In the genomic region with DNA sequence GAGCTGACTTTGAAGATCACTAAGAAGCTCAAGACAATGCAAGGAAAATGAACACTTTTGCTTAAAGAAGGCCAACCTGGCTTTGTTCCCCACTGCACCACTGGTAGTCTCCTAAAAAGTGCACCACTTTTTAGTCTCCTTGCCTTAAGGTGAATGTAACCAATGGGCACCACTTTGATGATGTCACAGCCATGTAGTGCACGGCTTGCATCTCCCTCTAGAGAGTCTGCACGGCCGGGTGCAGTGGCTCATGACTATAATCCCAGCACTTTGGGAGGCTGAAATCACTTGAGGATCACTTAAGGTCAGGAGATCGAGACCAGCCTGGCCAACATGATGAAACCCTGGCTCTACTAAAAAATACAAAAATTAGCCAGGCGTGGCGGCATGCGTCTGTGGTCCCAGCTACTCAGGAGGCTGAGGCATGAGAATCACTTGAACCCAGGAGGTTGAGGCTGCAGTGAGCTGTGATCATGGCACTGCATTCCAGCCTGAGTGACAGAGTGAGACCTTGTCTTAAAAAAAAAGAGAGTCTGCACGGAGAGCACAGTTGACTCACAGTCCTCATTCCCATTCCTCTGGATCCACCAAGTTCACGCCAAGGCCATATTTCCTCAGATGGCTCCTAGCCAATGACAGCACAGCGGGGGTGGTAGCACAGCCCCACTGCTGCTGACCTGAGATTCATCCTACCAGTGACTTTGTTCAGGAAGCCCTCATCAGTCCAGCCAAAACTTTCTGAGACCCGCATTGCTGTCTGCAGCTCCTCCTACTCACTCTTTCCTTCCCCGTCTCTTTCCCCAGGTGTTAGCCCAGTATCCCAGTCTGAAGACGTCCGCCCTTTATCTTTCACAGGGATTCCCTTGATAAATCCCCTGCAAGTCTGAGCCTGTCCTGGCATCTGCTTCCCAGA, we compare ENCODE assay signal across 1 cellular context.
TF ChIP-seq lines count a peak whose summit lies in the region.

No MANE protein-coding gene starts in this region.

TF ChIP-seq in HepG2, 621 proteins besides CTCF, POLR2A, EP300 and RAD21 (continued from another document and continues in another):
- TF ChIP-seq, protein P1, sequence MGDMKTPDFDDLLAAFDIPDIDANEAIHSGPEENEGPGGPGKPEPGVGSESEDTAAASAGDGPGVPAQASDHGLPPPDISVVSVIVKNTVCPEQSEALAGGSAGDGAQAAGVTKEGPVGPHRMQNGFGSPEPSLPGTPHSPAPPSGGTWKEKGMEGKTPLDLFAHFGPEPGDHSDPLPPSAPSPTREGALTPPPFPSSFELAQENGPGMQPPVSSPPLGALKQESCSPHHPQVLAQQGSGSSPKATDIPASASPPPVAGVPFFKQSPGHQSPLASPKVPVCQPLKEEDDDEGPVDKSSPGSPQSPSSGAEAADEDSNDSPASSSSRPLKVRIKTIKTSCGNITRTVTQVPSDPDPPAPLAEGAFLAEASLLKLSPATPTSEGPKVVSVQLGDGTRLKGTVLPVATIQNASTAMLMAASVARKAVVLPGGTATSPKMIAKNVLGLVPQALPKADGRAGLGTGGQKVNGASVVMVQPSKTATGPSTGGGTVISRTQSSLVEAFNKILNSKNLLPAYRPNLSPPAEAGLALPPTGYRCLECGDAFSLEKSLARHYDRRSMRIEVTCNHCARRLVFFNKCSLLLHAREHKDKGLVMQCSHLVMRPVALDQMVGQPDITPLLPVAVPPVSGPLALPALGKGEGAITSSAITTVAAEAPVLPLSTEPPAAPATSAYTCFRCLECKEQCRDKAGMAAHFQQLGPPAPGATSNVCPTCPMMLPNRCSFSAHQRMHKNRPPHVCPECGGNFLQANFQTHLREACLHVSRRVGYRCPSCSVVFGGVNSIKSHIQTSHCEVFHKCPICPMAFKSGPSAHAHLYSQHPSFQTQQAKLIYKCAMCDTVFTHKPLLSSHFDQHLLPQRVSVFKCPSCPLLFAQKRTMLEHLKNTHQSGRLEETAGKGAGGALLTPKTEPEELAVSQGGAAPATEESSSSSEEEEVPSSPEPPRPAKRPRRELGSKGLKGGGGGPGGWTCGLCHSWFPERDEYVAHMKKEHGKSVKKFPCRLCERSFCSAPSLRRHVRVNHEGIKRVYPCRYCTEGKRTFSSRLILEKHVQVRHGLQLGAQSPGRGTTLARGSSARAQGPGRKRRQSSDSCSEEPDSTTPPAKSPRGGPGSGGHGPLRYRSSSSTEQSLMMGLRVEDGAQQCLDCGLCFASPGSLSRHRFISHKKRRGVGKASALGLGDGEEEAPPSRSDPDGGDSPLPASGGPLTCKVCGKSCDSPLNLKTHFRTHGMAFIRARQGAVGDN (CRISPR knock-in tag; IDR thresholded peaks at IDR 0.05): peak; percentile 47
- TF ChIP-seq PITX1 (CRISPR knock-in tag; IDR thresholded peaks at IDR 0.05): no peak
- no peak for TF ChIP-seq RARG (CRISPR knock-in tag; IDR thresholded peaks at IDR 0.05; ENCODE audit: low read depth)
- no peak for TF ChIP-seq IRX3 (CRISPR knock-in tag; IDR thresholded peaks at IDR 0.05; ENCODE audit: borderline replicate concordance, low read depth)
- TF ChIP-seq ARID3A (IDR thresholded peaks at IDR 0.05; ENCODE audit: low read depth, low read length): no peak
- no peak for TF ChIP-seq TSC22D2 (CRISPR knock-in tag; IDR thresholded peaks at IDR 0.05; ENCODE audit: borderline replicate concordance)
- no peak for TF ChIP-seq AHDC1 (CRISPR knock-in tag; IDR thresholded peaks at IDR 0.05; ENCODE audit: borderline replicate concordance)
- TF ChIP-seq ZZZ3 (CRISPR knock-in tag; IDR thresholded peaks at IDR 0.05; ENCODE audit: borderline replicate concordance): no peak
- no peak for TF ChIP-seq RBM39 (IDR thresholded peaks at IDR 0.05; ENCODE audit: low read depth, low read length, poor library complexity, severe bottlenecking)
- TF ChIP-seq PLRG1 (conservative IDR thresholded peaks at IDR 0.05): no peak
- TF ChIP-seq MTF1 (CRISPR knock-in tag; IDR thresholded peaks at IDR 0.05): no peak
- no peak for TF ChIP-seq ZSCAN12 (CRISPR knock-in tag; IDR thresholded peaks at IDR 0.05)
- TF ChIP-seq U2AF2 (IDR thresholded peaks at IDR 0.05; ENCODE audit: low read depth, low read length): no peak
- no peak for TF ChIP-seq MXD4 (CRISPR knock-in tag; IDR thresholded peaks at IDR 0.05)
- TF ChIP-seq ZBTB7B (CRISPR knock-in tag; IDR thresholded peaks at IDR 0.05): no peak
- TF ChIP-seq ZMAT5 (CRISPR knock-in tag; IDR thresholded peaks at IDR 0.05; ENCODE audit: borderline replicate concordance, low read depth): no peak
- 0 out of 2 replicates have a peak, but pooled peaks have one; percentile 15 for TF ChIP-seq ZBTB38 (CRISPR knock-in tag; IDR thresholded peaks at IDR 0.05)
- TF ChIP-seq NFYC (CRISPR knock-in tag; IDR thresholded peaks at IDR 0.05): 0 out of 2 replicates have a peak, but pooled peaks have one; percentile 20
- peak; percentile 43; the same call in 1 of the 2 replicates for TF ChIP-seq ZNF644 (CRISPR knock-in tag; IDR thresholded peaks at IDR 0.05; ENCODE audit: low read depth)
- no peak for TF ChIP-seq ATF7 (IDR thresholded peaks at IDR 0.05)
- TF ChIP-seq ATF7 (CRISPR knock-in tag; IDR thresholded peaks at IDR 0.05): no peak
- no peak for TF ChIP-seq DNMT1 (CRISPR knock-in tag; IDR thresholded peaks at IDR 0.05)
- no peak for TF ChIP-seq SRSF9 (IDR thresholded peaks at IDR 0.05; ENCODE audit: borderline replicate concordance, insufficient read depth, low read depth, low read length, poor library complexity, severe bottlenecking)
- 0 out of 2 replicates have a peak, but pooled peaks have one; percentile 15 for TF ChIP-seq PATZ1 (CRISPR knock-in tag; IDR thresholded peaks at IDR 0.05)
- no peak for TF ChIP-seq MAX (IDR thresholded peaks at IDR 0.05)
- peak; percentile 35; the same call in 1 of the 2 replicates for TF ChIP-seq SALL1 (CRISPR knock-in tag; IDR thresholded peaks at IDR 0.05)
- peak; percentile 55 for TF ChIP-seq RARA (CRISPR knock-in tag; IDR thresholded peaks at IDR 0.05)
- TF ChIP-seq IKZF4 (CRISPR knock-in tag; IDR thresholded peaks at IDR 0.05; ENCODE audit: borderline replicate concordance, low read depth, not compliant biosample characterization): no peak
- TF ChIP-seq TCF7L2 (IDR thresholded peaks at IDR 0.05; ENCODE audit: low read depth, low read length): no peak
- TF ChIP-seq DR1 (CRISPR knock-in tag; IDR thresholded peaks at IDR 0.05): no peak
- TF ChIP-seq NFYB (CRISPR knock-in tag; IDR thresholded peaks at IDR 0.05): 0 out of 2 replicates have a peak, but pooled peaks have one; percentile 44
- TF ChIP-seq ETV6 (CRISPR knock-in tag; conservative IDR thresholded peaks at IDR 0.05): no peak
- no peak for TF ChIP-seq TFDP2 (CRISPR knock-in tag; IDR thresholded peaks at IDR 0.05)
- TF ChIP-seq, protein P2, sequence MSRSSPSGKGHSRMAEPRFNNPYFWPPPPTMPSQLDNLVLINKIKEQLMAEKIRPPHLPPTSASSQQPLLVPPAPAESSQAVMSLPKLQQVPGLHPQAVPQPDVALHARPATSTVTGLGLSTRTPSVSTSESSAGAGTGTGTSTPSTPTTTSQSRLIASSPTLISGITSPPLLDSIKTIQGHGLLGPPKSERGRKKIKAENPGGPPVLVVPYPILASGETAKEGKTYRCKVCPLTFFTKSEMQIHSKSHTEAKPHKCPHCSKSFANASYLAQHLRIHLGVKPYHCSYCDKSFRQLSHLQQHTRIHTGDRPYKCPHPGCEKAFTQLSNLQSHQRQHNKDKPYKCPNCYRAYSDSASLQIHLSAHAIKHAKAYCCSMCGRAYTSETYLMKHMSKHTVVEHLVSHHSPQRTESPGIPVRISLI (CRISPR knock-in tag; IDR thresholded peaks at IDR 0.05; ENCODE audit: borderline replicate concordance): peak; percentile 48; the same call in 1 of the 2 replicates
- TF ChIP-seq, protein P3, sequence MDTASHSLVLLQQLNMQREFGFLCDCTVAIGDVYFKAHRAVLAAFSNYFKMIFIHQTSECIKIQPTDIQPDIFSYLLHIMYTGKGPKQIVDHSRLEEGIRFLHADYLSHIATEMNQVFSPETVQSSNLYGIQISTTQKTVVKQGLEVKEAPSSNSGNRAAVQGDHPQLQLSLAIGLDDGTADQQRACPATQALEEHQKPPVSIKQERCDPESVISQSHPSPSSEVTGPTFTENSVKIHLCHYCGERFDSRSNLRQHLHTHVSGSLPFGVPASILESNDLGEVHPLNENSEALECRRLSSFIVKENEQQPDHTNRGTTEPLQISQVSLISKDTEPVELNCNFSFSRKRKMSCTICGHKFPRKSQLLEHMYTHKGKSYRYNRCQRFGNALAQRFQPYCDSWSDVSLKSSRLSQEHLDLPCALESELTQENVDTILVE (CRISPR knock-in tag; IDR thresholded peaks at IDR 0.05): no peak
- peak; percentile 59; the same call in 1 of the 2 replicates for TF ChIP-seq CREB1 (IDR thresholded peaks at IDR 0.05)
- TF ChIP-seq CREB1 (CRISPR knock-in tag; IDR thresholded peaks at IDR 0.05): no peak
- no peak for TF ChIP-seq MAF1 (CRISPR knock-in tag; IDR thresholded peaks at IDR 0.05; ENCODE audit: borderline replicate concordance)
- no peak for TF ChIP-seq PRMT3 (CRISPR knock-in tag; IDR thresholded peaks at IDR 0.05; ENCODE audit: borderline replicate concordance, low read depth)
- no peak for TF ChIP-seq ZNF138 (CRISPR knock-in tag; IDR thresholded peaks at IDR 0.05; ENCODE audit: low read depth)
- no peak for TF ChIP-seq SCMH1 (CRISPR knock-in tag; IDR thresholded peaks at IDR 0.05; ENCODE audit: borderline replicate concordance)
